Comparison of ENCODE assay signal across 11 cellular contexts in the genomic region with DNA sequence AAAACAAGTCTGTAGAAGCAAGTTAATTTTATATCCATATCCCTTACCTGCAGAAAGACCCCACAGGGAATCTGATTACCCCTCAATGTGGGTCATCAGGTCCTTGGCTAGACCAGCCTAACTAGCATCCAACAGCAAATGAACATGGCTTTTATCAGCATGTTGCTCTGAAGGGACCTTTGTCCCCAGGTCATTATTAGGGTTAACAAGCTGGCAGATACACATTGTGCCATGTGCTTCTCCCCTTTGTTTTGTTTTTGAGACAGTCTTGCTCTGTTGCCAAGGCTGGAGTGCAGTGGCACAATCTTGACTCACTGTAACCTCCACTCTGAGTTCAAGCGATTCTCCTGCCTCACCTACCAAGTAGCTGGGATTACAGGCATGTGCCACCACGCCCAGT. TPM values are rescaled to one million over a fixed set of nuclear protein-coding genes. Genes with fewer than 3 reads are reported as not detected.
"Had no signal": no experiment of that assay in that cellular context is flagged by ENCODE, and none has a peak within 500 bp of the region (broad histone marks: within the 10 kb centered on the region; RNA-seq: fewer than 3 reads in every experiment).

A gene with protein sequence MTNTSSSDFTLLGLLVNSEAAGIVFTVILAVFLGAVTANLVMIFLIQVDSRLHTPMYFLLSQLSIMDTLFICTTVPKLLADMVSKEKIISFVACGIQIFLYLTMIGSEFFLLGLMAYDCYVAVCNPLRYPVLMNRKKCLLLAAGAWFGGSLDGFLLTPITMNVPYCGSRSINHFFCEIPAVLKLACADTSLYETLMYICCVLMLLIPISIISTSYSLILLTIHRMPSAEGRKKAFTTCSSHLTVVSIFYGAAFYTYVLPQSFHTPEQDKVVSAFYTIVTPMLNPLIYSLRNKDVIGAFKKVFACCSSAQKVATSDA (minus strand): TSS at position 101 of the 400 bp plus-strand sequence. CDS start 7,963 bp downstream, outside the sequence.

RNA-seq across cellular contexts. Expression of the gene that starts here (rescaled TPM):
- total RNA-seq: OCI-LY7, PC-3, PC-9, Peyer's patch, Right ventricle myocardium inferior, Right ventricle myocardium superior, RPMI7951, SJCRH30, SJSA1, SK-MEL-5 had no signal
- polyA plus RNA-seq: SK-N-SH had no signal
